Comparison of ENCODE assay signal across 25 cellular contexts in genomic region chr3:6367171-6367570, GRCh38.
"Had no signal": no experiment of that assay in that cellular context is flagged by ENCODE, and none has a peak within 500 bp of the region (broad histone marks: within the 10 kb centered on the region; RNA-seq: fewer than 3 reads in every experiment).

No MANE protein-coding gene starts in this region.

- H3K36me3 ChIP-seq: stomach, suprapubic skin, thoracic aorta, thyroid gland, tibial artery, tibial nerve, transverse colon, upper lobe of left lung, upper lobe of right lung, uterus, vagina had no signal

- ATAC-seq: stimulated activated effector memory CD8-positive, alpha-beta T cell treated with anti-CD3 and anti-CD28 coated beads, Interleukin-12 subunit alpha, Interleukin-12 subunit beta, amount 100 ng/mL, for 72 hours; stimulated activated memory B cell treated with anti-CD40 and anti-IgM and Interleukin-4, amounts not matched to agents 10 μg/mL and 1 μg/mL and 100 μg/mL, for 72 hours; stimulated activated naive B cell treated with anti-CD40 and anti-IgM and Interleukin-4, amounts not matched to agents 10 μg/mL and 1 μg/mL and 100 μg/mL, for 72 hours; stimulated activated naive CD8-positive, alpha-beta T cell treated with anti-CD3 and anti-CD28 coated beads, Interleukin-15, amount 100 ng/mL, for 72 hours; stimulated activated naive CD8-positive, alpha-beta T cell treated with anti-CD3 and anti-CD28 coated beads, Interleukin-15, Interleukin-2, amounts not matched to agents 100 U/mL and 50 U/mL, for 24 hours; upper lobe of right lung had no signal

- H3K9me3 ChIP-seq: suprapubic skin, testis, thoracic aorta, thyroid gland, tibial artery, transverse colon, upper lobe of left lung, upper lobe of right lung, uterus, vagina had no signal

- H3K27ac ChIP-seq: stomach, suprapubic skin, testis, thoracic aorta, thyroid gland, tibial artery, tibial nerve, transverse colon, upper lobe of left lung, upper lobe of right lung, uterus, vagina had no signal

- DNase-seq: stimulated activated CD4-positive, alpha-beta T cell treated with anti-CD3 and anti-CD28 coated beads, Interleukin-2, amount 100 ng/mL, for 48 hours; stimulated activated CD4-positive, alpha-beta T cell treated with anti-CD3 and anti-CD28 coated beads, Interleukin-4, amount 100 ng/mL, for 1 hour; stimulated activated CD4-positive, alpha-beta T cell treated with anti-CD3 and anti-CD28 coated beads, Interleukin-4, amount 100 ng/mL, for 24 hours; stimulated activated CD4-positive, alpha-beta T cell treated with anti-CD3 and anti-CD28 coated beads, Interleukin-4, amount 100 ng/mL, for 4 hours; stimulated activated CD8-positive, alpha-beta memory T cell treated with anti-CD3 and anti-CD28 coated beads, Interleukin-4, amount 100 ng/mL, for 48 hours; stimulated activated naive B cell treated with anti-CD40 and anti-IgM and Interleukin-4, amounts not matched to agents 10 μg/mL and 1 μg/mL and 100 μg/mL, for 72 hours; stimulated activated naive CD4-positive, alpha-beta T cell; stimulated activated naive CD4-positive, alpha-beta T cell treated with Interleukin-2 at 50 U/mL for 16 hours; stimulated activated naive CD8-positive, alpha-beta T cell treated with anti-CD3 and anti-CD28 coated beads, Interleukin-15, amount 100 ng/mL, for 72 hours; stimulated activated naive CD8-positive, alpha-beta T cell treated with anti-CD3 and anti-CD28 coated beads, Interleukin-15, Interleukin-2, amounts not matched to agents 100 U/mL and 50 U/mL, for 24 hours; stomach; substantia nigra; testis; thyroid gland; tibial artery; transverse colon; upper lobe of left lung; upper lobe of right lung; uterus had no signal

- H3K4me3 ChIP-seq: stomach, suprapubic skin, testis, thoracic aorta, thyroid gland, tibial artery, tibial nerve, transverse colon, upper lobe of left lung, upper lobe of right lung, uterus, vagina had no signal

- H3K27me3 ChIP-seq: stomach, suprapubic skin, testis, thyroid gland, tibial artery, tibial nerve, transverse colon, upper lobe of left lung, upper lobe of right lung, uterus, vagina had no signal

- H3K4me1 ChIP-seq: stomach, suprapubic skin, testis, thyroid gland, tibial artery, tibial nerve, transverse colon, upper lobe of left lung, upper lobe of right lung, uterus, vagina had no signal
